ENCODE assay signal across 10 cellular contexts in the genomic region with DNA sequence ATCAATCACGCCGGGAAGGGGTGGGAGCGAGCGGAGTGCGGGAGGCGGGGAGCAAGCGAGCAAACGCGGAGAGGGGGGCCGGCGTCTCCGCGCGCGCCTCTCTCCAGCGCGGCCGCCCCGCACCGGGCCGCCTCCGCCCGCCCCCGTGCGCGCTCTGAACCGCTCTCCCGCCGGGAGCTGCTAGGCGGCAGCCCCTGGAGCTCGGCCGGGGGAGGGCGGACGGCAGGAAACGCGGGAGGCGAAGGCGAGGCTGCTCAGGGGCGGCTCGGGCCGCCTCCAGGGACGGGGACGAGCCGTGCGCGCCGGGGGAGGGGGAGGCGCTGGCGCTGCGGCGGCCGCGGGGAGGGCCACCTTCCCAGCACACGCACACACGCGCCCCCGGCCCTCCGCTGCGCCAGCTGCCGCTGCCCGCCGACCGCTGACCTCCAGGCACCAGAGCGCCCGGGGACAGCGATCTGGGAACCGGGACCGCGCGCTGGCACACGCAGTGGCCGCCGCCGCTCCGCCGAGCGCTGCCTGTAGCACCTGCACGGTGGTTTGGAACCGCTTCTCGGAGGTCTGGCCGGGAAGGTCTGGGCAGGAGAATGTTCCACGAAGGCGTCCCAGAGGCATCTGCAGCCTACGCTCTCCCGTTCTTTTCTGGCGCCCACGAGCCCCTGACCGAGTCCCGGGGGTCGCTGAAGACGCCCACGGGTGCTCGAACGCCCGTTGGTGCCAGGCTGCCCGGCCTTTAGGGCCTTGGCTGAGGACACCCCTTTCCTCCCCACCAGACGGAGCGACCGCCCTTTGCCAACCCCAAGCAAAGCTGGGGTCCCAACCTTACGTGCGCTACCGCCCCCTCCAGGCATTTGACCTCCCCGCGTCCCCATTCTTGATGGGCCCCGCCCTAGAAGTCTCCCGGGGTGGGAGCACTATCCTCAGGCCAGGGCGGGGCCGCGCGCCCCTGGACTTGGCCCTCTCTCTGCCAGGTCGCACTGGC. TPM values are rescaled to one million over a fixed set of nuclear protein-coding genes. Genes with fewer than 3 reads are reported as not detected.
DNase-seq lines count a peak whose midpoint lies in the region; ATAC-seq, FAIRE-seq and TF ChIP-seq lines count a peak whose summit lies in the region.
"Had no signal": no experiment of that assay in that cellular context is flagged by ENCODE, and none has a peak within 500 bp of the region (broad histone marks: within the 10 kb centered on the region; RNA-seq: fewer than 3 reads in every experiment).

A gene (minus strand): TSS at position 3 of the 979 bp plus-strand sequence. CDS start 198 bp downstream, outside the sequence.

- FAIRE-seq in astrocyte (lab: Jason Lieb, UNC) (no peak), HepG2 (lab: Jason Lieb, UNC) (no peak)

- CTCF ChIA-PET in HepG2 (lab: Yijun Ruan, JAX; ENCODE audit: low intra/inter-chr PET ratio, low total read pairs), result no interaction called here

- H3K36me3 ChIP-seq in heart left ventricle, result no peaks in the 10 kb centered on the region
- no peaks in the 10 kb centered on the region for H3K36me3 ChIP-seq in astrocyte (ENCODE audit: insufficient read depth, low read length)
- no peaks in the 10 kb centered on the region for H3K36me3 ChIP-seq in HepG2 (replicated peaks in 1 of 2; ENCODE audit: control insufficient read depth in 1 of 2, insufficient read depth in 2 of 2, low read length in 2 of 2)

- H2AFZ ChIP-seq in astrocyte (ENCODE audit: low read depth, low read length) (peak within 1 kb of the TSS; percentile 18), HepG2 (ENCODE audit: low read length) (no peak within 1 kb of the TSS)

- DNase-seq in heart left ventricle, result no peak
- no peak for DNase-seq in Right ventricle myocardium superior
- DNase-seq in astrocyte (ENCODE audit: low read depth), result no peak
- no peak for DNase-seq in HepG2 (ENCODE audit: low spot score)
- DNase-seq in ureter (ENCODE audit: low spot score), result no peak
- DNase-seq in AML-193 (lab: John Stamatoyannopoulos, UW), result no peak
- DNase-seq in activated CD4-positive, alpha-beta T cell treated with anti-CD3 and anti-CD28 coated beads, Interleukin-2, amount 50 U/mL, for 4 hours, result no peak
- DNase-seq: T1000 had no signal

- POLR2A ChIA-PET in HepG2 (lab: Yijun Ruan, JAX), result no interaction called here

- peaks cover 69% of the 10 kb centered on the region for H3K27me3 Mint-ChIP-seq in astrocyte (ENCODE audit: low read depth, unreplicated experiment)

- TF ChIP-seq POLR2A in heart left ventricle (IDR thresholded peaks at IDR 0.05) (no peak), HepG2 (IDR thresholded peaks at IDR 0.05; ENCODE audit: insufficient read depth in 1 of 2, low read depth in 2 of 2, low read length in 2 of 2) (no peak)

- TF ChIP-seq RAD21 in HepG2 (CRISPR knock-in tag; IDR thresholded peaks at IDR 0.05), result no peak

- no peak within 1 kb of the TSS for H3K27ac Mint-ChIP-seq in astrocyte (ENCODE audit: unreplicated experiment)

- H3K4me2 ChIP-seq in astrocyte (ENCODE audit: low read length) (peak within 1 kb of the TSS; percentile 89), HepG2 (ENCODE audit: low read depth, low read length) (0 out of 2 replicates have a peak within 1 kb of the TSS, but pooled peaks have one; percentile 51)

- in situ Hi-C loops in HepG2 (cut with HindIII; ENCODE audit: extremely low pct_ligation_motif_present, low pct_unique_long_range_greater_than_20kb), result loop anchor here (10.0 kb wide), 1 partner anchor 394 kb away; no protein-coding TSS in a partner anchor

- H3K27me3 ChIP-seq in heart left ventricle (peaks cover 27 to 80% (median 63%) of the 10 kb centered on the region in 9 donors), astrocyte (ENCODE audit: insufficient read depth, low read length) (peaks cover 54% of the 10 kb centered on the region), HepG2 (ENCODE audit: control insufficient read depth in 1 of 2, insufficient read depth in 2 of 2, low read length in 2 of 2) (peaks cover 2 to 43% of the 10 kb centered on the region in 2 experiments; a peak in 4 of 5 replicates)

- peak within 1 kb of the TSS in 11 of 12 donors; percentile 12 to 58 (median 36) for H3K4me3 ChIP-seq in heart left ventricle
- peak within 1 kb of the TSS; percentile 51 for H3K4me3 ChIP-seq in astrocyte (ENCODE audit: insufficient read depth, low read depth, low read length)
- no peak within 1 kb of the TSS for H3K4me3 ChIP-seq in HepG2 (replicated peaks in 1 of 3; ENCODE audit: insufficient read depth in 1 of 3, low read depth in 2 of 3, low read length in 3 of 3)

- no peaks in the 10 kb centered on the region for H3K79me2 ChIP-seq in astrocyte (ENCODE audit: insufficient read depth, low read length)
- H3K79me2 ChIP-seq in HepG2 (ENCODE audit: insufficient read depth, low read length), result no peaks in the 10 kb centered on the region

- peak within 1 kb of the TSS; percentile 62 for H3K4me3 Mint-ChIP-seq in astrocyte (ENCODE audit: unreplicated experiment)

- H3K36me3 Mint-ChIP-seq in astrocyte (ENCODE audit: low read depth, unreplicated experiment), result peaks cover 1% of the 10 kb centered on the region

- H3K9me3 ChIP-seq in heart left ventricle (no peaks in the 10 kb centered on the region), astrocyte (ENCODE audit: insufficient read depth, low read depth, low read length) (no peaks in the 10 kb centered on the region), HepG2 (ENCODE audit: low read length) (no peaks in the 10 kb centered on the region)

- ATAC-seq in heart left ventricle (peak in 1 of 4 donors; percentile 33), Right ventricle myocardium superior (ENCODE audit: poor library complexity) (no peak), HepG2 (peak; percentile 19; the same call in 1 of the 3 replicates), GM21825 (IDR thresholded peaks at IDR 0.05; ENCODE audit: unreplicated experiment) (no peak)

- H4K20me1 ChIP-seq in astrocyte (ENCODE audit: insufficient read depth, low read length), result no peaks in the 10 kb centered on the region
- H4K20me1 ChIP-seq in HepG2 (ENCODE audit: insufficient read depth, low read length), result no peaks in the 10 kb centered on the region; the same call in 1 of the 2 replicates

- intact Hi-C loops in heart left ventricle (cut with DNase I) (loop anchor here in 2 of 10 donors (5.0 to 10.0 kb wide), 2 partner anchors 392 to 394 kb away; no protein-coding TSS in a partner anchor), Right ventricle myocardium superior (cut with DNase I) (no loop called here), HepG2 (cut with micrococcal nuclease; ENCODE audit: unreplicated experiment) (loop anchor here (2.0 kb wide), 1 partner anchor 60 kb away; no protein-coding TSS in a partner anchor)

- H3K27ac ChIP-seq in heart left ventricle, result no peak within 1 kb of the TSS
- no peak within 1 kb of the TSS for H3K27ac ChIP-seq in astrocyte (ENCODE audit: low read depth, low read length)
- no peak within 1 kb of the TSS for H3K27ac ChIP-seq in HepG2 (ENCODE audit: extremely low read length, insufficient read depth, low read length)
- H3K27ac ChIP-seq: epithelial cell of prostate had no signal

- H3K4me1 ChIP-seq in heart left ventricle (peaks cover 0 to 28% (median 8%) of the 10 kb centered on the region in 12 donors), astrocyte (ENCODE audit: insufficient read depth, low read length) (peaks cover 10% of the 10 kb centered on the region), HepG2 (ENCODE audit: insufficient read depth, low read length) (no peaks in the 10 kb centered on the region)

- 2% methylated on average over 50 to 111 of the region's 111 CpGs for WGBS in heart left ventricle, 4 donors
- WGBS in HepG2 (ENCODE audit: low lambda C conversion rate), result 66% methylated on average over 7 of the region's 111 CpGs

- no peak for TF ChIP-seq EP300 in HepG2 (IDR thresholded peaks at IDR 0.05; ENCODE audit: low read depth in 2 of 2, low read length in 2 of 2)
- TF ChIP-seq EP300 in HepG2 (CRISPR knock-in tag; IDR thresholded peaks at IDR 0.05; ENCODE audit: borderline replicate concordance), result no peak

- H3K9ac ChIP-seq in astrocyte (ENCODE audit: low read length) (no peak within 1 kb of the TSS), HepG2 (ENCODE audit: insufficient read depth, low read depth, low read length) (no peak within 1 kb of the TSS)

- H3K4me1 Mint-ChIP-seq in astrocyte (ENCODE audit: low read depth, unreplicated experiment), result peaks cover 3% of the 10 kb centered on the region

- no peaks in the 10 kb centered on the region for H3K9me3 Mint-ChIP-seq in astrocyte (ENCODE audit: unreplicated experiment)

- TF ChIP-seq CTCF in heart left ventricle (IDR thresholded peaks at IDR 0.05) (no peak), astrocyte (IDR thresholded peaks at IDR 0.05; ENCODE audit: insufficient read depth, low read depth, low read length) (no peak), HepG2 (CRISPR knock-in tag; IDR thresholded peaks at IDR 0.05) (no peak)

- no TSS peak for BruUV-seq in HepG2 (replicated peaks; lab: Mats Ljungman, UMichigan)

RNA-seq across cellular contexts. Expression of the gene that starts here (rescaled TPM):
- total RNA-seq in heart left ventricle (1 to 10 TPM in 3 of 9 donors, under 1 TPM in 6; 0.16 to 3.4 (median 0.61) TPM), Right ventricle myocardium superior (0.30 TPM), astrocyte (2.0 and 2.2 TPM in 2 replicates), HepG2 (2016; rRNA removed; fragmentation: Illumina TruSeq; extraction: Trizol) (0.02 TPM in 1 of 2 replicates, not detected in the other), ureter (12.2 TPM)
- polyA plus RNA-seq in heart left ventricle (under 1 TPM; 0.11 to 0.15 TPM), HepG2 (2011; rRNA removed) (0.01 TPM in 1 of 2 replicates, not detected in the other)
- total RNA-seq in HepG2 (2016; cell fraction: cytosol; rRNA removed; fragmentation: Illumina TruSeq; extraction: Trizol; ENCODE audit: low read depth), result not detected in 2 replicates
- total RNA-seq in HepG2 (2016; cell fraction: insoluble cytoplasmic fraction; rRNA removed; fragmentation: Illumina TruSeq; extraction: Trizol), result 0.17 TPM in 1 of 2 replicates, not detected in the other
- total RNA-seq in HepG2 (2016; cell fraction: membrane; rRNA removed; fragmentation: Illumina TruSeq; extraction: Trizol), result not detected in 2 replicates
- not detected in 2 replicates for total RNA-seq in HepG2 (2016; cell fraction: nucleus; rRNA removed; fragmentation: Illumina TruSeq; extraction: Trizol)
- not detected in 2 replicates for polyA plus RNA-seq in HepG2 (2011; cell fraction: cytosol; rRNA removed)
- 0.02 TPM in 1 of 2 replicates, not detected in the other for polyA plus RNA-seq in HepG2 (2011; cell fraction: nucleus; rRNA removed)
- polyA plus RNA-seq in HepG2 (2012), result not detected in 2 replicates
- polyA plus RNA-seq in HepG2 (2016; cell fraction: cytosol; fragmentation: Illumina TruSeq; extraction: Trizol; ENCODE audit: low read depth), result not detected in 2 replicates
- polyA plus RNA-seq in HepG2 (2016; cell fraction: insoluble cytoplasmic fraction; fragmentation: Illumina TruSeq; extraction: Trizol; ENCODE audit: low read depth), result 0.03 TPM in 1 of 2 replicates, not detected in the other
- polyA plus RNA-seq in HepG2 (2016; cell fraction: membrane; fragmentation: Illumina TruSeq; extraction: Trizol; ENCODE audit: low read depth), result not detected in 2 replicates
- not detected in 2 replicates for polyA plus RNA-seq in HepG2 (2016; cell fraction: nucleus; fragmentation: Illumina TruSeq; extraction: Trizol; ENCODE audit: insufficient read depth, low read depth)
- polyA minus RNA-seq in HepG2 (2011; rRNA and poly(A)+ RNA removed; ENCODE audit: low replicate concordance), result 0.33 TPM in 1 of 2 replicates, not detected in the other
- not detected in 2 replicates for polyA minus RNA-seq in HepG2 (2011; cell fraction: cytosol; rRNA and poly(A)+ RNA removed)
- polyA minus RNA-seq in HepG2 (2011; cell fraction: nucleus; rRNA and poly(A)+ RNA removed), result not detected in 2 replicates

Comparison
In these comparisons a context has a peak if more than half of its experiments do, and no peak if none do; other contexts are left out.
1. Peak in ATAC-seq and H3K4me2 ChIP-seq in HepG2; RNA of the gene not detected or under 1 TPM.
2. H3K4me3 ChIP-seq: peak in heart left ventricle (11 of 12) and astrocyte (single experiment); none in HepG2 (0 of 3).